Comparison of ENCODE assay signal across 30 cellular contexts in genomic region chr11:114392735-114393667, GRCh38.
"Had no signal": no experiment of that assay in that cellular context is flagged by ENCODE, and none has a peak within 500 bp of the region (broad histone marks: within the 10 kb centered on the region; RNA-seq: fewer than 3 reads in every experiment).

No MANE protein-coding gene starts in this region.

- FAIRE-seq: endothelial cell of umbilical vein, keratinocyte, urothelium cell line had no signal

- ATAC-seq: activated CD4-positive, CD25-positive, alpha-beta regulatory T cell treated with anti-CD3 and anti-CD28 coated beads, Interleukin-2, amount 50 U/mL, for 24 hours; activated naive CD8-positive, alpha-beta T cell treated with anti-CD3 and anti-CD28 coated beads, Interleukin-2, amount 50 U/mL, for 24 hours; activated T-cell treated with anti-CD3 and anti-CD28 coated beads, Interleukin-2, amount 50 U/mL, for 4 hours; activated T-helper 17 cell treated with anti-CD3 and anti-CD28 coated beads, Interleukin-2, amount 50 U/mL, for 72 hours; gastroesophageal sphincter; left cardiac atrium; lower lobe of right lung; sciatic nerve; stimulated activated effector memory CD8-positive, alpha-beta T cell treated with anti-CD3 and anti-CD28 coated beads, Interleukin-12 subunit alpha, Interleukin-12 subunit beta, amount 100 ng/mL, for 72 hours; T-helper 17 cell had no signal

- H3K9me3 ChIP-seq: gastroesophageal sphincter, lower lobe of right lung, prostate gland, thoracic aorta had no signal

- DNase-seq: activated CD4-positive, alpha-beta memory T cell treated with anti-CD3 and anti-CD28 coated beads, Interleukin-2, amount 10 ng/mL, durations not matched to agents 7 days and 5 days; activated CD4-positive, alpha-beta T cell treated with anti-CD3 and anti-CD28 coated beads, Interleukin-2, amount 10 ng/mL, durations not matched to agents 7 days and 5 days; activated CD8-positive, alpha-beta memory T cell treated with anti-CD3 and anti-CD28 coated beads, Interleukin-2, amount 50 U/mL, for 48 hours; activated gamma-delta T cell treated with Interleukin-2 at 50 U/mL for 16 hours; activated naive CD8-positive, alpha-beta T cell treated with anti-CD3 and anti-CD28 coated beads, Interleukin-2, amount 50 U/mL, for 24 hours; activated T-cell treated with anti-CD3 and anti-CD28 coated beads, Interleukin-2, amount 50 U/mL, for 4 hours; amygdala; central memory CD4-positive, alpha-beta T cell; head of caudate nucleus; hippocampal formation; left cardiac atrium; lower lobe of right lung; mesenchymal stem cell; retina; stimulated activated CD4-positive, alpha-beta T cell treated with anti-CD3 and anti-CD28 coated beads, Interleukin-4, amount 100 ng/mL, for 24 hours; T-helper 17 cell; T1000; trophoblast cell; WERI-Rb-1 had no signal

- H3K4me1 ChIP-seq: prostate gland had no signal

- H3K36me3 ChIP-seq: gastroesophageal sphincter, lower lobe of right lung, prostate gland, thoracic aorta, WERI-Rb-1 had no signal

- H3K4me3 ChIP-seq: gastroesophageal sphincter, lower lobe of right lung, prostate gland, skin epidermis, thoracic aorta had no signal

- H3K27ac ChIP-seq: gastroesophageal sphincter, lower lobe of right lung, prostate gland, skin epidermis, thoracic aorta, WERI-Rb-1 had no signal
